8 cellular contexts compared by ENCODE assay signal in the genomic region with DNA sequence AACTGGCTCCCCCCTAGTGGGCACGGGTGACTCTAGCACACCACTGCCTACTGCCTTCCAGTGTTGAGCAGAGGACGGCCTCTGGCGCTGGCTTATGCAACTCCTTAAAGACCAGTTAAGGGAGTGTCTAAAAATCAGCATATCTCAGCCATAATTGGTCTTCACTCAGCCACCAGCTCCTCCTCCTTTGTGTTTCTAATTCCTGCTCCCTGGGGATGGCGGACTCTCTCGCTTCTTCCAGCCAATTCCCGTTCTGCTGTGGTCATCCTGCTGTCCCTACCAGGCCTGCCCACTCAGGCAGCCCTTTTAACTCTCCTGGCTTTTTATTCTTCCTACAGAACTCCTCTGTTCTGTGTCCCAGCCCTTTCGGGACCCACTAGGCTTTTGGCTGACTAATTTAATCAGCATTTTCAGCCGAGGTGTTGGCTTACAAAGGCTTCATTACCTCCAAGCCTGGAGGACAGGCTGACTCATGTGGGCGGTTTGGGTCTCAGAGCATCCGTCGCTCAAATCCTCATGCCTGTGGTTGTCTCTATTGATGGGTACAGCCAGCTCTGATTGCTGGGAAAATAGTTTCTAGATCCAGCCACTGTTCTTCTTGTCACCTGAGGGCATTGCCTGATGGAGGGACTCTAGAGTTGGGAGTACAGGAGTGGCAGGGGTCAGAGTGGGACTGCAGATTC.
A peak's percentile ranks its signal among the peaks of the same experiment; 100 is the strongest.
DNase-seq lines count a peak whose midpoint lies in the region; ATAC-seq and TF ChIP-seq lines count a peak whose summit lies in the region.

No MANE protein-coding gene starts in this region.

- no peak overlapping the region for H3K4me3 ChIP-seq in A673 (ENCODE audit: low read depth, low read length, poor library complexity, severe bottlenecking)
- peak overlapping the region; percentile 33; the same call in 1 of the 2 replicates for H3K4me3 ChIP-seq in HUES48 (ENCODE audit: low read depth, low read length)
- no peak overlapping the region for H3K4me3 ChIP-seq in iPS-18a (ENCODE audit: low read length)

- H3K4me1 ChIP-seq in A673 (ENCODE audit: insufficient read depth, low read length, poor library complexity, severe bottlenecking): no peaks in the 10 kb centered on the region
- H3K4me1 ChIP-seq in HUES48 (ENCODE audit: control insufficient read depth, insufficient read depth, low read length): peaks cover 9% of the 10 kb centered on the region; the same call in 1 of the 2 replicates
- peaks cover 9% of the 10 kb centered on the region for H3K4me1 ChIP-seq in iPS-18a (ENCODE audit: control insufficient read depth, low read depth, low read length)

- H3K36me3 ChIP-seq in A673 (ENCODE audit: insufficient read depth, low read length, poor library complexity, severe bottlenecking): no peaks in the 10 kb centered on the region
- H3K36me3 ChIP-seq in HUES48 (ENCODE audit: control insufficient read depth, insufficient read depth, low read length): no peaks in the 10 kb centered on the region
- no peaks in the 10 kb centered on the region for H3K36me3 ChIP-seq in iPS-18a (ENCODE audit: control insufficient read depth, low read depth, low read length)

- H3K9ac ChIP-seq in HUES48 (ENCODE audit: low read depth, low read length) (peak overlapping the region; percentile 57), iPS-18a (ENCODE audit: low read length) (no peak overlapping the region)

- ATAC-seq in GM21360 (IDR thresholded peaks at IDR 0.05; ENCODE audit: unreplicated experiment) (no peak), HG02970 (IDR thresholded peaks at IDR 0.05; ENCODE audit: low FRiP score, unreplicated experiment) (no peak)

- H3K27me3 ChIP-seq in A673 (replicated peaks; ENCODE audit: insufficient read depth, low read depth, low read length, poor library complexity): peaks cover 30% of the 10 kb centered on the region
- H3K27me3 ChIP-seq in HUES48 (ENCODE audit: control insufficient read depth, insufficient read depth, low read length): no peaks in the 10 kb centered on the region
- H3K27me3 ChIP-seq in iPS-18a (ENCODE audit: control insufficient read depth, insufficient read depth, low read length): no peaks in the 10 kb centered on the region

- CTCF ChIA-PET in A673 (lab: Charles Lee): no interaction called here

- intact Hi-C loops in A673 (cut with micrococcal nuclease; ENCODE audit: unreplicated experiment): loop anchor here (10.0 kb wide), 1 partner anchor 57 kb away; no protein-coding TSS in a partner anchor

- no peak for TF ChIP-seq CTCF in A673 (conservative IDR thresholded peaks at IDR 0.05; ENCODE audit: low read depth, low read length)
- TF ChIP-seq CTCF in GM20000 (IDR thresholded peaks at IDR 0.05; ENCODE audit: extremely low read depth, missing control alignments): no peak

- H3K9me3 ChIP-seq in A673 (ENCODE audit: low read depth, low read length, poor library complexity, severe bottlenecking): no peaks in the 10 kb centered on the region
- H3K9me3 ChIP-seq in HUES48 (ENCODE audit: control insufficient read depth, insufficient read depth, low read length): no peaks in the 10 kb centered on the region
- no peaks in the 10 kb centered on the region for H3K9me3 ChIP-seq in iPS-18a (ENCODE audit: control insufficient read depth, low read depth, low read length)

- H3K27ac ChIP-seq in A673 (ENCODE audit: low read depth, low read length, poor library complexity, severe bottlenecking) (no peak overlapping the region), HUES48 (ENCODE audit: low read depth, low read length) (peak overlapping the region; percentile 97), iPS-18a (ENCODE audit: low read length) (peak overlapping the region; percentile 58)

- no TSS peak for BruUV-seq in A673 (replicated peaks; lab: Mats Ljungman, UMichigan)

- POLR2A ChIA-PET in A673 (lab: Charles Lee; ENCODE audit: low non-redundant PET): interaction anchor here (0.6 kb wide), 1 partner anchor 1149 kb away, joined by 3 read pairs; no protein-coding TSS in a partner anchor

- DNase-seq in A673 (ENCODE audit: low spot score) (peak; percentile 43), SW 1271 (lab: John Stamatoyannopoulos, UW) (peak; percentile 46 to 75), GF-D8 (lab: John Stamatoyannopoulos, UW) (no peak), GM20000 (ENCODE audit: low spot score) (no peak)

Comparison
In these comparisons a context has a peak if more than half of its experiments do, and no peak if none do; other contexts are left out.
1. DNase-seq: peak in A673 (single experiment) and SW 1271 (2 of 2); none in GF-D8 (single experiment) and GM20000 (single experiment).